17 cellular contexts compared by ENCODE assay signal in the genomic region with DNA sequence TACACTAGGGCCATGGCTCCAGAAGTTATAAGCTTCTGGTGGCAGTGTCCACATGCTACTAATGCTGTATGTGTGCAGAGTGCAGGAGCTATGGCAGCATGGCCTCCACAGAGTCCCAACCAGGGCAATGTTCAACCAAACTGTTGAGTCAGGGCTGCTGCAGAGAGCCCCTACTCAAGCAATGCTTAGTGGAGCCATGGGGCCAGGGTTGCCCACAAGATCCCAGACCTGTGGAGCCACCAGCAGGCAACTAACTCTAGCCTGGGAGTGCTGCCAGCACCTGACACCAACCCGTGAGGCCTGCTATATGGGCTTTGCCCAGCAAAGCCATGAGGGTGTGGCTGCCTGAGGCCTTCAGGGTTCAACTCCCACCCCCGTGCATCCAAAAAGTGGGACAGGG.
DNase-seq lines count a peak whose midpoint lies in the region; FAIRE-seq and TF ChIP-seq lines count a peak whose summit lies in the region.
"Had no signal": no experiment of that assay in that cellular context is flagged by ENCODE, and none has a peak within 500 bp of the region (broad histone marks: within the 10 kb centered on the region; RNA-seq: fewer than 3 reads in every experiment).

No MANE protein-coding gene starts in this region.

- DNase-seq in chondrocyte (ENCODE audit: low spot score) (peak; percentile 47), kidney (peak; percentile 26), osteocyte (ENCODE audit: extremely low spot score, unreplicated experiment) (peak; percentile 62), vagina (ENCODE audit: extremely low spot score in 2 of 2) (peak; percentile 37 to 55), NCI-H1417 treated with DMSO at 0.1 percent for 48 hours (lab: John Stamatoyannopoulos, UW) (no peak), T-helper 9 cell (no peak)
- DNase-seq: C1 segment of cervical spinal cord; CD4-positive, alpha-beta memory T cell; COR-L47; DMS153; DND-41; GOT3; HFFc6 had no signal

- no peaks in the 10 kb centered on the region for H3K27me3 ChIP-seq in vagina

- no peak overlapping the region for H3K9ac ChIP-seq in kidney (ENCODE audit: low read length in 2 of 2)

- H3K9me3 Mint-ChIP-seq in chondrocyte (ENCODE audit: low read depth): peaks cover 38% of the 10 kb centered on the region
- H3K9me3 Mint-ChIP-seq in osteocyte (ENCODE audit: unreplicated experiment): peaks cover 54% of the 10 kb centered on the region

- peaks cover 2% of the 10 kb centered on the region for H3K27me3 Mint-ChIP-seq in chondrocyte (ENCODE audit: low read depth)
- H3K27me3 Mint-ChIP-seq in osteocyte (ENCODE audit: unreplicated experiment): no peaks in the 10 kb centered on the region

- H3K27ac Mint-ChIP-seq in chondrocyte (ENCODE audit: unreplicated experiment) (no peak overlapping the region), osteocyte (ENCODE audit: unreplicated experiment) (no peak overlapping the region)
- H3K27ac Mint-ChIP-seq: CD4-positive, alpha-beta memory T cell; HFFc6 had no signal

- H3K36me3 Mint-ChIP-seq in chondrocyte (ENCODE audit: low read depth): no peaks in the 10 kb centered on the region
- no peaks in the 10 kb centered on the region for H3K36me3 Mint-ChIP-seq in osteocyte (ENCODE audit: unreplicated experiment)

- no peak for TF ChIP-seq CTCF in chondrocyte (IDR thresholded peaks at IDR 0.05)
- no peak for TF ChIP-seq CTCF in kidney (IDR thresholded peaks at IDR 0.05; ENCODE audit: borderline replicate concordance, extremely low read depth, insufficient read depth)
- no peak for TF ChIP-seq CTCF in osteocyte (IDR thresholded peaks at IDR 0.05)
- no peak for TF ChIP-seq CTCF in vagina (IDR thresholded peaks at IDR 0.05)

- H3K4me1 ChIP-seq in kidney (ENCODE audit: control insufficient read depth in 1 of 2, insufficient read depth in 1 of 2, low read depth in 1 of 2, low read length in 2 of 2) (no peaks in the 10 kb centered on the region), vagina (no peaks in the 10 kb centered on the region)
- H3K4me1 ChIP-seq: HAP-1 had no signal

- H3K4me1 Mint-ChIP-seq in chondrocyte (ENCODE audit: low read depth) (no peaks in the 10 kb centered on the region), osteocyte (ENCODE audit: unreplicated experiment) (no peaks in the 10 kb centered on the region)
- H3K4me1 Mint-ChIP-seq: CD4-positive, alpha-beta memory T cell had no signal

- no peak for FAIRE-seq in kidney (lab: Jason Lieb, UNC)
- FAIRE-seq: G401.6, GM12892, H54 had no signal

- intact Hi-C loops in kidney (cut with DNase I) (no loop called here), vagina (cut with DNase I) (no loop called here)

- H3K36me3 ChIP-seq in kidney (ENCODE audit: control insufficient read depth in 1 of 2, insufficient read depth in 2 of 2, low read length in 2 of 2) (no peaks in the 10 kb centered on the region), vagina (no peaks in the 10 kb centered on the region)
- H3K36me3 ChIP-seq: HAP-1 had no signal

- H3K4me3 ChIP-seq in kidney (ENCODE audit: low read length in 2 of 2) (no peak overlapping the region), vagina (no peak overlapping the region)
- H3K4me3 ChIP-seq: HAP-1 had no signal

- no peak for TF ChIP-seq POLR2A in vagina (IDR thresholded peaks at IDR 0.05)

- H3K4me3 Mint-ChIP-seq in chondrocyte (ENCODE audit: unreplicated experiment): no peak overlapping the region
- no peak overlapping the region for H3K4me3 Mint-ChIP-seq in osteocyte (ENCODE audit: unreplicated experiment)
- H3K4me3 Mint-ChIP-seq: CD4-positive, alpha-beta memory T cell; HFFc6 had no signal

- no peak overlapping the region for H3K27ac ChIP-seq in kidney (ENCODE audit: low read depth in 2 of 2, low read length in 2 of 2)
- no peak overlapping the region for H3K27ac ChIP-seq in vagina

- H3K9me3 ChIP-seq in kidney (ENCODE audit: control insufficient read depth in 1 of 2, low read length in 2 of 2) (peaks cover 0 to 2% of the 10 kb centered on the region in 2 donors), vagina (no peaks in the 10 kb centered on the region)
- H3K9me3 ChIP-seq: HAP-1 had no signal

Comparison
In these comparisons a context has a peak if more than half of its experiments do, and no peak if none do; other contexts are left out.
1. DNase-seq: peak in chondrocyte (single experiment), kidney (single experiment), osteocyte (single experiment) and vagina (2 of 2); none in NCI-H1417 treated with DMSO at 0.1 percent for 48 hours (single experiment) and T-helper 9 cell (single experiment).